ENCODE assay signal across 18 cellular contexts in genomic region chr17:250487-251300, GRCh38.
DNase-seq lines count a peak whose midpoint lies in the region; ATAC-seq and TF ChIP-seq lines count a peak whose summit lies in the region.
"Had no signal": no experiment of that assay in that cellular context is flagged by ENCODE, and none has a peak within 500 bp of the region (broad histone marks: within the 10 kb centered on the region; RNA-seq: fewer than 3 reads in every experiment).

No MANE protein-coding gene starts in this region.

- intact Hi-C loops in left cardiac atrium (cut with DNase I) (no loop called here), left ventricle myocardium superior (cut with micrococcal nuclease) (no loop called here), dorsolateral prefrontal cortex (cut with DNase I) (no loop called here), transverse colon (cut with DNase I; ENCODE audit: low total_unique reads) (no loop called here)

- no peak for ATAC-seq in left cardiac atrium
- no peak for ATAC-seq in left ventricle myocardium superior
- no peak for ATAC-seq in activated T-cell treated with anti-CD3 and anti-CD28 coated beads, Interleukin-2, amount 50 U/mL, for 72 hours (replicated peaks in 1 of 2)
- no peak for ATAC-seq in HG02885 (IDR thresholded peaks at IDR 0.05; ENCODE audit: poor library complexity, unreplicated experiment)

- no peak for TF ChIP-seq POLR2A in transverse colon (IDR thresholded peaks at IDR 0.05)

- H2BK120ac ChIP-seq in neuronal stem cell (ENCODE audit: low read depth, low read length), result no peak overlapping the region

- no peaks in the 10 kb centered on the region for H3K36me3 Mint-ChIP-seq in activated T-cell treated with anti-CD3 and anti-CD28 coated beads, Interleukin-2, amount 50 U/mL, for 72 hours (ENCODE audit: insufficient read depth in 2 of 2)
- H3K36me3 Mint-ChIP-seq: CD4-positive, alpha-beta memory T cell; IgD-negative memory B cell had no signal

- no peaks in the 10 kb centered on the region for H3K4me1 Mint-ChIP-seq in activated T-cell treated with anti-CD3 and anti-CD28 coated beads, Interleukin-2, amount 50 U/mL, for 72 hours (ENCODE audit: low read depth)
- H3K4me1 Mint-ChIP-seq: B cell; CD4-positive, alpha-beta memory T cell; IgD-negative memory B cell had no signal

- no peak overlapping the region for H3K23ac ChIP-seq in neuronal stem cell (ENCODE audit: low read depth, low read length, poor library complexity)

- no peak overlapping the region for H3K4me2 ChIP-seq in neuronal stem cell (ENCODE audit: insufficient read depth, low read length, poor library complexity, severe bottlenecking)

- H3K27ac ChIP-seq in dorsolateral prefrontal cortex (no peak overlapping the region), neuronal stem cell (replicated peaks; ENCODE audit: low read length) (no peak overlapping the region), transverse colon (no peak overlapping the region)
- H3K27ac ChIP-seq: RWPE1 had no signal

- H3K27ac Mint-ChIP-seq in activated T-cell treated with anti-CD3 and anti-CD28 coated beads, Interleukin-2, amount 50 U/mL, for 72 hours, result no peak overlapping the region
- H3K27ac Mint-ChIP-seq: B cell; CD4-positive, alpha-beta memory T cell; IgD-negative memory B cell had no signal

- H3K4ac ChIP-seq in neuronal stem cell (ENCODE audit: low read length), result no peak overlapping the region

- H3K9ac ChIP-seq in neuronal stem cell (ENCODE audit: low read depth, low read length, poor library complexity), result peak overlapping the region; percentile 9

- no peak overlapping the region for H2AK5ac ChIP-seq in neuronal stem cell (ENCODE audit: low read depth, low read length)

- H3K79me1 ChIP-seq in neuronal stem cell (ENCODE audit: low read depth, low read length), result no peaks in the 10 kb centered on the region

- no peak overlapping the region for H3K14ac ChIP-seq in neuronal stem cell (ENCODE audit: low read length)

- H3K9me3 Mint-ChIP-seq in activated T-cell treated with anti-CD3 and anti-CD28 coated beads, Interleukin-2, amount 50 U/mL, for 72 hours, result no peaks in the 10 kb centered on the region
- H3K9me3 Mint-ChIP-seq: CD4-positive, alpha-beta memory T cell; IgD-negative memory B cell had no signal

- H3K9me3 ChIP-seq in neuronal stem cell (replicated peaks in 1 of 2; ENCODE audit: control insufficient read depth in 2 of 2, insufficient read depth in 1 of 2, low read depth in 1 of 2, low read length in 2 of 2) (no peaks in the 10 kb centered on the region), transverse colon (no peaks in the 10 kb centered on the region)
- H3K9me3 ChIP-seq: HAP-1 had no signal

- no peak overlapping the region for H2BK5ac ChIP-seq in neuronal stem cell (ENCODE audit: low read length)

- no peak for TF ChIP-seq EP300 in transverse colon (IDR thresholded peaks at IDR 0.05; ENCODE audit: low read depth)

- H2BK15ac ChIP-seq in neuronal stem cell (ENCODE audit: low read length), result no peak overlapping the region

- H3K4me3 Mint-ChIP-seq in activated T-cell treated with anti-CD3 and anti-CD28 coated beads, Interleukin-2, amount 50 U/mL, for 72 hours, result no peak overlapping the region
- H3K4me3 Mint-ChIP-seq: B cell; CD4-positive, alpha-beta memory T cell; IgD-negative memory B cell had no signal

- H4K8ac ChIP-seq in neuronal stem cell (ENCODE audit: low read depth, low read length), result no peak overlapping the region

- H2BK12ac ChIP-seq in neuronal stem cell (ENCODE audit: low read length), result no peak overlapping the region

- in situ Hi-C loops in transverse colon (cut with MboI; ENCODE audit: low pct_ligation_motif_present in 1 of 4, low pct_unique_long_range_greater_than_20kb in 1 of 4, low sequenced_read_pairs in 3 of 4), result no loop called here

- H3K27me3 Mint-ChIP-seq in activated T-cell treated with anti-CD3 and anti-CD28 coated beads, Interleukin-2, amount 50 U/mL, for 72 hours (ENCODE audit: low read depth), result no peaks in the 10 kb centered on the region
- H3K27me3 Mint-ChIP-seq: B cell; CD4-positive, alpha-beta memory T cell; IgD-negative memory B cell had no signal

- no peak overlapping the region for H2AFZ ChIP-seq in neuronal stem cell (ENCODE audit: low read length)

- H3K18ac ChIP-seq in neuronal stem cell (ENCODE audit: low read length), result peak overlapping the region; percentile 2

- H3K36me3 ChIP-seq in neuronal stem cell (replicated peaks in 1 of 2; ENCODE audit: control insufficient read depth in 2 of 2, insufficient read depth in 2 of 2, low read length in 2 of 2) (no peaks in the 10 kb centered on the region), transverse colon (no peaks in the 10 kb centered on the region)
- H3K36me3 ChIP-seq: HAP-1 had no signal

- H3K27me3 ChIP-seq in dorsolateral prefrontal cortex, result no peaks in the 10 kb centered on the region
- no peaks in the 10 kb centered on the region for H3K27me3 ChIP-seq in neuronal stem cell (ENCODE audit: control insufficient read depth in 3 of 3, insufficient read depth in 3 of 3, low read depth in 1 of 3, low read length in 3 of 3)
- no peaks in the 10 kb centered on the region for H3K27me3 ChIP-seq in transverse colon

- H3K4me3 ChIP-seq in dorsolateral prefrontal cortex (no peak overlapping the region), neuronal stem cell (ENCODE audit: low read length in 2 of 2) (no peak overlapping the region), transverse colon (no peak overlapping the region)
- H3K4me3 ChIP-seq: HAP-1 had no signal

- H3K4me1 ChIP-seq in neuronal stem cell (ENCODE audit: control insufficient read depth in 2 of 2, insufficient read depth in 1 of 2, low read depth in 1 of 2, low read length in 2 of 2) (no peaks in the 10 kb centered on the region), transverse colon (peaks cover 0 to 8% (median 3%) of the 10 kb centered on the region in 4 donors)
- H3K4me1 ChIP-seq: HAP-1 had no signal

- no peak overlapping the region for H4K91ac ChIP-seq in neuronal stem cell (ENCODE audit: low read depth, low read length, poor library complexity)

- TF ChIP-seq CTCF in dorsolateral prefrontal cortex (IDR thresholded peaks at IDR 0.05 in 54 of 56, conservative IDR thresholded peaks at IDR 0.05 in 2 of 56; ENCODE audit: low read depth in 1 of 56, partially characterized antibody in 56 of 56) (no peak), transverse colon (IDR thresholded peaks at IDR 0.05) (no peak)

- WGBS in neuronal stem cell (ENCODE audit: extremely low coverage in 2 of 2, insufficient read length in 2 of 2, insufficient replicate concordance in 1 of 2), 2 donors, result no CpG with 5 or more reads among the region's 27 CpGs
- WGBS in transverse colon (ENCODE audit: low coverage in 1 of 2), 2 donors, result 91 to 100% methylated on average over 1 to 27 of the region's 27 CpGs

- DNase-seq in left cardiac atrium (peak; percentile 0), left ventricle myocardium superior (no peak), dorsolateral prefrontal cortex (peak in 6 of 10 donors; percentile 3 to 31 (median 14)), neuronal stem cell (ENCODE audit: low spot score) (no peak), transverse colon (peak; percentile 1)
- no peak for DNase-seq in activated T-cell treated with anti-CD3 and anti-CD28 coated beads, Interleukin-2, amount 50 U/mL, for 72 hours
- DNase-seq in activated T-cell treated with anti-CD3 and anti-CD28 coated beads, Interleukin-2, amount 50 U/mL, for 1 hour, result no peak
- DNase-seq: CD4-positive, alpha-beta memory T cell; DMS79 treated with DMSO at 0.1 percent for 48 hours; NCI-H1048; NCI-H2227 treated with DMSO at 0.1 percent for 48 hours; NCI-H524 treated with DMSO at 0.1 percent for 48 hours; OCI-M1 had no signal

Comparison
In these comparisons a context has a peak if more than half of its experiments do, and no peak if none do; other contexts are left out.
1. DNase-seq: peak in left cardiac atrium (single experiment), dorsolateral prefrontal cortex (6 of 10) and transverse colon (single experiment); none in left ventricle myocardium superior (single experiment), neuronal stem cell (single experiment), activated T-cell treated with anti-CD3 and anti-CD28 coated beads, Interleukin-2, amount 50 U/mL, for 72 hours (0 of 2) and activated T-cell treated with anti-CD3 and anti-CD28 coated beads, Interleukin-2, amount 50 U/mL, for 1 hour (single experiment).